18 cellular contexts compared by ENCODE assay signal in genomic region chr4:3444351-3445110, GRCh38. TPM values are rescaled to one million over a fixed set of nuclear protein-coding genes. Genes with fewer than 3 reads are reported as not detected.
DNase-seq lines count a peak whose midpoint lies in the region; ATAC-seq lines count a peak whose summit lies in the region.
"Had no signal": no experiment of that assay in that cellular context is flagged by ENCODE, and none has a peak within 500 bp of the region (broad histone marks: within the 10 kb centered on the region; RNA-seq: fewer than 3 reads in every experiment).

No MANE protein-coding gene starts in this region.

- WGBS in right cardiac atrium, result 88% methylated on average over 56 of the region's 56 CpGs
- no CpG with 5 or more reads among the region's 56 CpGs for WGBS in neuronal stem cell (ENCODE audit: extremely low coverage in 2 of 2, insufficient read length in 2 of 2, insufficient replicate concordance in 1 of 2), 2 donors

- peak overlapping the region; percentile 58 for H2BK15ac ChIP-seq in neuronal stem cell (ENCODE audit: low read length)

- DNase-seq in 8988T (peak; percentile 18), H7 (peak; percentile 79), right cardiac atrium (peak in 2 of 3 donors; percentile 54 to 60), neuronal stem cell (ENCODE audit: low spot score) (no peak), NCI-H2196 (lab: John Stamatoyannopoulos, UW; ENCODE audit: unreplicated experiment) (no peak), iPS-NIHi7 (ENCODE audit: extremely low spot score) (no peak)
- DNase-seq: CD8-positive, alpha-beta T cell; COR-L47; DMS153; DMS79 treated with DMSO at 0.1 percent for 48 hours; EL; HCEC 1CT had no signal

- H3K9me3 ChIP-seq in right cardiac atrium (ENCODE audit: control insufficient read depth, low read length) (no peaks in the 10 kb centered on the region), neuronal stem cell (replicated peaks in 1 of 2; ENCODE audit: control insufficient read depth in 2 of 2, insufficient read depth in 1 of 2, low read depth in 1 of 2, low read length in 2 of 2) (peaks cover 0 to 2% of the 10 kb centered on the region in 2 donors)

- H2AFZ ChIP-seq in neuronal stem cell (ENCODE audit: low read length), result no peak overlapping the region

- peak overlapping the region; percentile 6 for H3K18ac ChIP-seq in neuronal stem cell (ENCODE audit: low read length)

- no peak overlapping the region for H3K9ac ChIP-seq in neuronal stem cell (ENCODE audit: low read depth, low read length, poor library complexity)

- intact Hi-C loops in right cardiac atrium (cut with DNase I), result loop anchor here in 2 of 4 donors (2.0 to 5.0 kb wide), 2 partner anchors 97 to 100 kb away; no protein-coding TSS in a partner anchor

- H3K23ac ChIP-seq in neuronal stem cell (ENCODE audit: low read depth, low read length, poor library complexity), result no peak overlapping the region

- H3K4me1 ChIP-seq in right cardiac atrium (ENCODE audit: control insufficient read depth, insufficient read depth, low read length), result no peaks in the 10 kb centered on the region
- peaks cover 3% of the 10 kb centered on the region in 2 donors for H3K4me1 ChIP-seq in neuronal stem cell (ENCODE audit: control insufficient read depth in 2 of 2, insufficient read depth in 1 of 2, low read depth in 1 of 2, low read length in 2 of 2)

- no peak overlapping the region for H3K4me2 ChIP-seq in neuronal stem cell (ENCODE audit: insufficient read depth, low read length, poor library complexity, severe bottlenecking)

- ATAC-seq in right cardiac atrium, result no peak
- no peak for ATAC-seq in HG02798 (IDR thresholded peaks at IDR 0.05; ENCODE audit: poor library complexity, unreplicated experiment)

- peak overlapping the region; percentile 72 for H4K91ac ChIP-seq in neuronal stem cell (ENCODE audit: low read depth, low read length, poor library complexity)

- H3K4ac ChIP-seq in neuronal stem cell (ENCODE audit: low read length), result peak overlapping the region; percentile 66

- H3K79me1 ChIP-seq in neuronal stem cell (ENCODE audit: low read depth, low read length), result no peaks in the 10 kb centered on the region

- peak overlapping the region; percentile 95 for H2AK5ac ChIP-seq in neuronal stem cell (ENCODE audit: low read depth, low read length)

- no peaks in the 10 kb centered on the region for H3K27me3 ChIP-seq in H7 (ENCODE audit: control insufficient read depth, insufficient read depth, low read length)
- no peaks in the 10 kb centered on the region for H3K27me3 ChIP-seq in right cardiac atrium (ENCODE audit: control insufficient read depth, insufficient read depth)
- H3K27me3 ChIP-seq in neuronal stem cell (ENCODE audit: control insufficient read depth in 3 of 3, insufficient read depth in 3 of 3, low read depth in 1 of 3, low read length in 3 of 3), result no peaks in the 10 kb centered on the region

- no peak overlapping the region for H3K4me3 ChIP-seq in H7 (ENCODE audit: insufficient read depth, low read depth, low read length)
- no peak overlapping the region for H3K4me3 ChIP-seq in right cardiac atrium (ENCODE audit: low read length)
- no peak overlapping the region for H3K4me3 ChIP-seq in neuronal stem cell (ENCODE audit: low read length in 2 of 2)

- peak overlapping the region; percentile 56 for H3K14ac ChIP-seq in neuronal stem cell (ENCODE audit: low read length)

- H3K27ac ChIP-seq in right cardiac atrium (ENCODE audit: low read length) (no peak overlapping the region), neuronal stem cell (replicated peaks; ENCODE audit: low read length) (no peak overlapping the region)

- no peak overlapping the region for H4K8ac ChIP-seq in neuronal stem cell (ENCODE audit: low read depth, low read length)

- peak overlapping the region; percentile 72 for H2BK120ac ChIP-seq in neuronal stem cell (ENCODE audit: low read depth, low read length)

- H3K36me3 ChIP-seq in H7 (replicated peaks; ENCODE audit: control insufficient read depth, insufficient read depth, low read length) (no peaks in the 10 kb centered on the region), neuronal stem cell (replicated peaks in 1 of 2; ENCODE audit: control insufficient read depth in 2 of 2, insufficient read depth in 2 of 2, low read length in 2 of 2) (no peaks in the 10 kb centered on the region)

- H2BK5ac ChIP-seq in neuronal stem cell (ENCODE audit: low read length), result peak overlapping the region; percentile 24

- peak overlapping the region; percentile 58 for H2BK12ac ChIP-seq in neuronal stem cell (ENCODE audit: low read length)

RNA-seq across cellular contexts. Expression of gene HGFAC, which starts 2.8 kb away (rescaled TPM):
- 0.03 and 1.1 TPM in 2 replicates for total RNA-seq in H7 (2014; rRNA removed; shearing (Covaris generic))
- under 1 TPM in 3 of 4 donors, not detected in 1; 0.31 to 0.62 (median 0.31) TPM for total RNA-seq in right cardiac atrium
- polyA plus RNA-seq in right cardiac atrium, result 0.14 TPM
- polyA plus RNA-seq in neuronal stem cell (2013, experiment 1 of 2), result 0.59 TPM
- polyA plus RNA-seq in neuronal stem cell (2013, experiment 2 of 2), result 0.61 TPM
- total RNA-seq: CD8-positive, alpha-beta T cell had no signal
- polyA plus RNA-seq: BJ, CD14-positive monocyte, IgD-negative memory B cell had no signal

RNA-seq across cellular contexts. Expression of gene DOK7, which starts 18.6 kb away (rescaled TPM):
- 0.22 and 0.73 TPM in 2 replicates for total RNA-seq in H7 (2014; rRNA removed; shearing (Covaris generic))
- 10 to 100 TPM; 28.9 to 40.0 (median 34.5) TPM for total RNA-seq in right cardiac atrium
- 36.3 TPM for polyA plus RNA-seq in right cardiac atrium
- 0.14 TPM for polyA plus RNA-seq in neuronal stem cell (2013, experiment 1 of 2)
- 0.11 TPM for polyA plus RNA-seq in neuronal stem cell (2013, experiment 2 of 2)
- total RNA-seq: A673; CD8-positive, alpha-beta T cell; H1 had no signal
- polyA plus RNA-seq: BJ, CD14-positive monocyte had no signal

Comparison
In these comparisons a context has a peak if more than half of its experiments do, and no peak if none do; other contexts are left out.
1. DNase-seq: peak in 8988T (single experiment), H7 (single experiment) and right cardiac atrium (2 of 3); none in neuronal stem cell (single experiment), NCI-H2196 (single experiment) and iPS-NIHi7 (single experiment).
2. RNA of gene DOK7, which starts 18.6 kb away (total RNA-seq): 28.9 to 40.0 TPM in right cardiac atrium; 0.22 to 0.73 TPM in H7; every median in the first group is over 10 times any median in the second.